In genomic region chr4:122046255-122046654, GRCh38 we compare ENCODE assay signal across 34 cellular contexts.
"Had no signal": no experiment of that assay in that cellular context is flagged by ENCODE, and none has a peak within 500 bp of the region (broad histone marks: within the 10 kb centered on the region; RNA-seq: fewer than 3 reads in every experiment).

No MANE protein-coding gene starts in this region.

- H3K27ac ChIP-seq: adrenal gland, body of pancreas, brain microvascular endothelial cell, breast epithelium, VCaP had no signal

- H3K4me1 ChIP-seq: adrenal gland, body of pancreas, breast epithelium had no signal

- ATAC-seq: activated CD8-positive, alpha-beta T cell treated with anti-CD3 and anti-CD28 coated beads for 36 hours; activated T-cell treated with anti-CD3 and anti-CD28 coated beads, Interleukin-2, amount 50 U/mL, for 4 hours; activated T-cell treated with anti-CD3 and anti-CD28 coated beads, Interleukin-2, amount 50 U/mL, for 72 hours; activated T-helper 17 cell treated with anti-CD3 and anti-CD28 coated beads, Interleukin-2, amount 50 U/mL, for 72 hours; body of pancreas had no signal

- H3K4me3 Mint-ChIP-seq: activated B cell treated with CpG ODN at 0.5 μM for 24 hours; activated CD4-positive, alpha-beta memory T cell treated with anti-CD3 and anti-CD28 coated beads for 36 hours; activated CD4-positive, alpha-beta T cell treated with anti-CD3 and anti-CD28 coated beads, Interleukin-2, amount 10 ng/mL, durations not matched to agents 24 days and 14 days; activated CD8-positive, alpha-beta T cell treated with anti-CD3 and anti-CD28 coated beads for 36 hours; activated naive CD4-positive, alpha-beta T cell treated with anti-CD3 and anti-CD28 coated beads, Interleukin-2, amount 10 ng/mL, durations not matched to agents 7 days and 5 days; activated naive CD4-positive, alpha-beta T cell treated with anti-CD3 and anti-CD28 coated beads, Interleukin-2, amount 50 U/mL, for 24 hours; activated naive CD8-positive, alpha-beta T cell; activated T-cell treated with anti-CD3 and anti-CD28 coated beads, Interleukin-2, amount 50 U/mL, for 4 hours; activated T-cell treated with anti-CD3 and anti-CD28 coated beads, Interleukin-2, amount 50 U/mL, for 72 hours; activated T-helper 1 cell treated with anti-CD3 and anti-CD28 coated beads, Interleukin-12 subunit alpha, Interleukin-12 subunit beta, Interleukin-2, Interleukin-4 antibody, amounts not matched to agents 30 ng/mL and 10 ng/mL and 1 ng/mL, durations not matched to agents 14 hours and 24 hours and 36 hours; activated T-helper 17 cell treated with anti-CD3 and anti-CD28 coated beads, Interleukin-2, amount 50 U/mL, for 72 hours; central memory CD8-positive, alpha-beta T cell; T-helper 1 cell treated with Interleukin-12 subunit alpha and Interleukin-12 subunit beta and Interleukin-4 antibody, amounts not matched to agents 30 μg/mL and 1 μg/mL, for 36 hours; T-helper 2 cell treated with Interferon-gamma antibody and Interleukin-4, amounts not matched to agents 5 μg/mL and 100 μg/mL, for 36 hours had no signal

- H3K27me3 Mint-ChIP-seq: activated naive CD4-positive, alpha-beta T cell treated with anti-CD3 and anti-CD28 coated beads, Interleukin-2, amount 10 ng/mL, durations not matched to agents 7 days and 5 days; activated naive CD4-positive, alpha-beta T cell treated with anti-CD3 and anti-CD28 coated beads, Interleukin-2, amount 50 U/mL, for 24 hours; activated T-helper 17 cell treated with anti-CD3 and anti-CD28 coated beads, Interleukin-2, amount 50 U/mL, for 72 hours had no signal

- H3K36me3 ChIP-seq: adrenal gland, brain microvascular endothelial cell, breast epithelium had no signal

- H3K27ac Mint-ChIP-seq: activated B cell treated with CpG ODN at 0.5 μM for 24 hours; activated CD4-positive, alpha-beta memory T cell treated with anti-CD3 and anti-CD28 coated beads for 36 hours; activated CD4-positive, alpha-beta T cell treated with anti-CD3 and anti-CD28 coated beads, Interleukin-2, amount 10 ng/mL, durations not matched to agents 24 days and 14 days; activated CD8-positive, alpha-beta T cell treated with anti-CD3 and anti-CD28 coated beads for 36 hours; activated naive CD4-positive, alpha-beta T cell treated with anti-CD3 and anti-CD28 coated beads, Interleukin-2, amount 10 ng/mL, durations not matched to agents 7 days and 5 days; activated naive CD4-positive, alpha-beta T cell treated with anti-CD3 and anti-CD28 coated beads, Interleukin-2, amount 50 U/mL, for 24 hours; activated naive CD8-positive, alpha-beta T cell; activated T-cell treated with anti-CD3 and anti-CD28 coated beads, Interleukin-2, amount 50 U/mL, for 72 hours; activated T-helper 1 cell treated with anti-CD3 and anti-CD28 coated beads, Interleukin-12 subunit alpha, Interleukin-12 subunit beta, Interleukin-2, Interleukin-4 antibody, amounts not matched to agents 30 ng/mL and 10 ng/mL and 1 ng/mL, durations not matched to agents 14 hours and 24 hours and 36 hours; activated T-helper 17 cell treated with anti-CD3 and anti-CD28 coated beads, Interleukin-2, amount 50 U/mL, for 72 hours; T-helper 1 cell treated with Interleukin-12 subunit alpha and Interleukin-12 subunit beta and Interleukin-4 antibody, amounts not matched to agents 30 μg/mL and 1 μg/mL, for 36 hours; T-helper 2 cell treated with Interferon-gamma antibody and Interleukin-4, amounts not matched to agents 5 μg/mL and 100 μg/mL, for 36 hours had no signal

- H3K4me3 ChIP-seq: adrenal gland, body of pancreas, breast epithelium had no signal

- H3K9me3 Mint-ChIP-seq: activated B cell treated with CpG ODN at 0.5 μM for 24 hours; activated CD4-positive, alpha-beta memory T cell treated with anti-CD3 and anti-CD28 coated beads for 36 hours; activated CD4-positive, alpha-beta T cell treated with anti-CD3 and anti-CD28 coated beads, Interleukin-2, amount 10 ng/mL, durations not matched to agents 24 days and 14 days; activated CD8-positive, alpha-beta T cell treated with anti-CD3 and anti-CD28 coated beads for 36 hours; activated naive CD4-positive, alpha-beta T cell treated with anti-CD3 and anti-CD28 coated beads, Interleukin-2, amount 10 ng/mL, durations not matched to agents 7 days and 5 days; activated naive CD4-positive, alpha-beta T cell treated with anti-CD3 and anti-CD28 coated beads, Interleukin-2, amount 50 U/mL, for 24 hours; activated T-cell treated with anti-CD3 and anti-CD28 coated beads, Interleukin-2, amount 50 U/mL, for 4 hours; activated T-helper 1 cell treated with anti-CD3 and anti-CD28 coated beads, Interleukin-12 subunit alpha, Interleukin-12 subunit beta, Interleukin-2, Interleukin-4 antibody, amounts not matched to agents 30 ng/mL and 10 ng/mL and 1 ng/mL, durations not matched to agents 14 hours and 24 hours and 36 hours; activated T-helper 17 cell treated with anti-CD3 and anti-CD28 coated beads, Interleukin-2, amount 50 U/mL, for 72 hours; T-helper 1 cell treated with Interleukin-12 subunit alpha and Interleukin-12 subunit beta and Interleukin-4 antibody, amounts not matched to agents 30 μg/mL and 1 μg/mL, for 36 hours; T-helper 2 cell treated with Interferon-gamma antibody and Interleukin-4, amounts not matched to agents 5 μg/mL and 100 μg/mL, for 36 hours had no signal

- H3K9me3 ChIP-seq: adrenal gland, body of pancreas, breast epithelium had no signal

- H3K27me3 ChIP-seq: adrenal gland, body of pancreas, brain microvascular endothelial cell, breast epithelium had no signal

- DNase-seq: activated B cell treated with CpG ODN at 0.5 μM for 24 hours; activated CD4-positive, alpha-beta memory T cell treated with anti-CD3 and anti-CD28 coated beads for 36 hours; activated CD4-positive, alpha-beta T cell treated with anti-CD3 and anti-CD28 coated beads for 4 hours; activated CD4-positive, alpha-beta T cell treated with anti-CD3 and anti-CD28 coated beads, Interleukin-2, amount 10 ng/mL, durations not matched to agents 24 days and 14 days; activated CD4-positive, alpha-beta T cell treated with anti-CD3 and anti-CD28 coated beads, Interleukin-2, amount 50 U/mL, for 1 hour; activated CD4-positive, alpha-beta T cell treated with anti-CD3 and anti-CD28 coated beads, Interleukin-2, amount 50 U/mL, for 4 hours; activated CD4-positive, CD25-positive, alpha-beta regulatory T cell treated with anti-CD3 and anti-CD28 coated beads, Interleukin-2, amount 50 U/mL, for 72 hours; activated CD8-positive, alpha-beta memory T cell treated with anti-CD3 and anti-CD28 coated beads, Interleukin-2, amount 50 U/mL, for 4 hours; activated effector memory CD4-positive, alpha-beta T cell treated with Interleukin-2 at 50 U/mL for 16 hours; activated gamma-delta T cell; activated naive CD4-positive, alpha-beta T cell treated with anti-CD3 and anti-CD28 coated beads, Interleukin-2, amount 10 ng/mL, durations not matched to agents 7 days and 5 days; activated naive CD4-positive, alpha-beta T cell treated with Interleukin-2 at 50 U/mL for 16 hours; activated T-cell treated with anti-CD3 and anti-CD28 coated beads for 4 hours; activated T-cell treated with anti-CD3 and anti-CD28 coated beads, Interleukin-2, amount 50 U/mL, for 1 hour; activated T-cell treated with anti-CD3 and anti-CD28 coated beads, Interleukin-2, amount 50 U/mL, for 4 hours; activated T-cell treated with anti-CD3 and anti-CD28 coated beads, Interleukin-2, amount 50 U/mL, for 72 hours; aorta; cerebellar nuclear complex; T-helper 1 cell; T-helper 2 cell; T-helper 9 cell had no signal

- H3K36me3 Mint-ChIP-seq: activated CD4-positive, alpha-beta memory T cell treated with anti-CD3 and anti-CD28 coated beads for 36 hours; activated naive CD4-positive, alpha-beta T cell treated with anti-CD3 and anti-CD28 coated beads, Interleukin-2, amount 10 ng/mL, durations not matched to agents 7 days and 5 days; activated naive CD4-positive, alpha-beta T cell treated with anti-CD3 and anti-CD28 coated beads, Interleukin-2, amount 50 U/mL, for 24 hours; activated naive CD8-positive, alpha-beta T cell had no signal

- H3K4me1 Mint-ChIP-seq: activated B cell treated with CpG ODN at 0.5 μM for 24 hours; activated CD4-positive, alpha-beta T cell treated with anti-CD3 and anti-CD28 coated beads, Interleukin-2, amount 10 ng/mL, durations not matched to agents 24 days and 14 days; activated naive CD4-positive, alpha-beta T cell treated with anti-CD3 and anti-CD28 coated beads, Interleukin-2, amount 10 ng/mL, durations not matched to agents 7 days and 5 days; activated naive CD4-positive, alpha-beta T cell treated with anti-CD3 and anti-CD28 coated beads, Interleukin-2, amount 50 U/mL, for 24 hours; activated T-helper 17 cell treated with anti-CD3 and anti-CD28 coated beads, Interleukin-2, amount 50 U/mL, for 72 hours; central memory CD8-positive, alpha-beta T cell had no signal
